In genomic region chr4:143482753-143483362, GRCh38 we compare ENCODE assay signal across 8 cellular contexts. TPM values are rescaled to one million over a fixed set of nuclear protein-coding genes. Genes with fewer than 3 reads are reported as not detected.
DNase-seq lines count a peak whose midpoint lies in the region; ATAC-seq and TF ChIP-seq lines count a peak whose summit lies in the region.

No MANE protein-coding gene starts in this region.

- no peak overlapping the region for H3K9ac ChIP-seq in fibroblast of lung (ENCODE audit: insufficient read depth, low read length)

- no peaks in the 10 kb centered on the region for H3K4me1 ChIP-seq in fibroblast of lung (ENCODE audit: control insufficient read depth, extremely low read depth, insufficient read depth, low read length)
- H3K4me1 ChIP-seq in CD8-positive, alpha-beta memory T cell (ENCODE audit: insufficient read depth, low read length) = no peaks in the 10 kb centered on the region

- H3K4me3 ChIP-seq in fibroblast of lung (replicated peaks in 1 of 4; ENCODE audit: control extremely low read depth in 1 of 4, insufficient read depth in 1 of 4, low read depth in 3 of 4, low read length in 4 of 4) = no peak overlapping the region
- no peak overlapping the region for H3K4me3 ChIP-seq in CD8-positive, alpha-beta memory T cell (ENCODE audit: low read length)

- H3K4me3 Mint-ChIP-seq in neural crest cell = no peak overlapping the region
- H3K4me3 Mint-ChIP-seq in CD8-positive, alpha-beta memory T cell = no peak overlapping the region

- no peaks in the 10 kb centered on the region for H4K20me1 ChIP-seq in fibroblast of lung (ENCODE audit: control insufficient read depth, extremely low read depth, insufficient read depth, low read length)

- no peaks in the 10 kb centered on the region for H3K36me3 ChIP-seq in fibroblast of lung (ENCODE audit: control insufficient read depth, insufficient read depth, low read length)
- H3K36me3 ChIP-seq in CD8-positive, alpha-beta memory T cell (ENCODE audit: insufficient read depth, low read length) = no peaks in the 10 kb centered on the region

- no peaks in the 10 kb centered on the region for H3K79me2 ChIP-seq in fibroblast of lung (ENCODE audit: control insufficient read depth, insufficient read depth, low read length)

- no peaks in the 10 kb centered on the region for H3K9me3 Mint-ChIP-seq in neural crest cell
- no peaks in the 10 kb centered on the region for H3K9me3 Mint-ChIP-seq in CD8-positive, alpha-beta memory T cell

- peaks cover 3% of the 10 kb centered on the region for H3K4me1 Mint-ChIP-seq in neural crest cell
- no peaks in the 10 kb centered on the region for H3K4me1 Mint-ChIP-seq in CD8-positive, alpha-beta memory T cell

- H3K27me3 ChIP-seq in fibroblast of lung (ENCODE audit: control insufficient read depth, insufficient read depth, low read length) = no peaks in the 10 kb centered on the region
- H3K27me3 ChIP-seq in CD8-positive, alpha-beta memory T cell (ENCODE audit: insufficient read depth, low read length, poor library complexity, severe bottlenecking) = no peaks in the 10 kb centered on the region

- no peak overlapping the region for H2AFZ ChIP-seq in fibroblast of lung (ENCODE audit: low read length)

- POLR2A ChIA-PET in CD8-positive, alpha-beta memory T cell (lab: Charles Lee) = no interaction called here

- H3K36me3 Mint-ChIP-seq in neural crest cell (ENCODE audit: low read depth) = no peaks in the 10 kb centered on the region
- H3K36me3 Mint-ChIP-seq in CD8-positive, alpha-beta memory T cell = no peaks in the 10 kb centered on the region

- no peaks in the 10 kb centered on the region for H3K9me3 ChIP-seq in fibroblast of lung (ENCODE audit: control insufficient read depth, insufficient read depth, low read depth, low read length)
- no peaks in the 10 kb centered on the region for H3K9me3 ChIP-seq in CD8-positive, alpha-beta memory T cell (ENCODE audit: low read length)

- DNase-seq in 8988T = peak; percentile 8
- peak; percentile 32 for DNase-seq in GM10266 (ENCODE audit: extremely low spot score)
- peak; percentile 74 for DNase-seq in RKO (ENCODE audit: low spot score)
- peak; percentile 47 to 80 for DNase-seq in fibroblast of lung (ENCODE audit: low read depth in 2 of 2)
- peak; percentile 10 for DNase-seq in neural crest cell (ENCODE audit: low read depth, low spot score)
- no peak for DNase-seq in T-helper 1 cell
- DNase-seq in CD8-positive, alpha-beta memory T cell = no peak

- CTCF ChIA-PET in CD8-positive, alpha-beta memory T cell (lab: Charles Lee) = no interaction called here

- H3K27me3 Mint-ChIP-seq in neural crest cell (ENCODE audit: low read depth) = no peaks in the 10 kb centered on the region
- peaks cover 5 to 43% of the 10 kb centered on the region in 2 donors for H3K27me3 Mint-ChIP-seq in CD8-positive, alpha-beta memory T cell

- no peak overlapping the region for H3K4me2 ChIP-seq in fibroblast of lung (ENCODE audit: extremely low read depth, insufficient read depth, low read length)

- H3K27ac ChIP-seq in fibroblast of lung (ENCODE audit: insufficient read depth, low read length) = no peak overlapping the region
- no peak overlapping the region for H3K27ac ChIP-seq in CD8-positive, alpha-beta memory T cell (ENCODE audit: low read depth, low read length)

- H3K27ac Mint-ChIP-seq in neural crest cell (ENCODE audit: unreplicated experiment) = no peak overlapping the region
- H3K27ac Mint-ChIP-seq in CD8-positive, alpha-beta memory T cell = no peak overlapping the region

- ATAC-seq in HG03135 (IDR thresholded peaks at IDR 0.05; ENCODE audit: unreplicated experiment) = peak; percentile 70

- TF ChIP-seq CTCF in GM10266 (IDR thresholded peaks at IDR 0.05; ENCODE audit: control insufficient read depth, insufficient read depth, low read depth, missing control alignments) (peak; percentile 60), fibroblast of lung (conservative IDR thresholded peaks at IDR 0.05 in 1 of 2, IDR thresholded peaks at IDR 0.05 in 1 of 2; ENCODE audit: low read depth in 1 of 2, low read length in 2 of 2) (peak; percentile 52 to 68), neural crest cell (conservative IDR thresholded peaks at IDR 0.05) (peak; percentile 76)

RNA-seq across cellular contexts. Expression of gene SMARCA5, which starts 30.6 kb away (rescaled TPM):
- total RNA-seq in fibroblast of lung = 49.6 and 53.3 TPM in 2 replicates
- polyA plus RNA-seq in fibroblast of lung = 21.8 and 22.9 TPM in 2 replicates
- 28.6 and 33.7 TPM in 2 replicates for polyA plus RNA-seq in fibroblast of lung (2012)
- 5.6 and 9.2 TPM in 2 replicates for polyA minus RNA-seq in fibroblast of lung (ENCODE audit: low replicate concordance)
- total RNA-seq in neural crest cell = 102 and 104 TPM in 2 replicates
- total RNA-seq in CD8-positive, alpha-beta memory T cell = 10 to 100 TPM; 63.4 to 64.5 TPM
- polyA plus RNA-seq in CD8-positive, alpha-beta memory T cell = 36.3 TPM

Comparison
In these comparisons a context has a peak if more than half of its experiments do, and no peak if none do; other contexts are left out.
1. DNase-seq: peak in 8988T (single experiment), GM10266 (single experiment), RKO (single experiment), fibroblast of lung (2 of 2) and neural crest cell (single experiment); none in T-helper 1 cell (0 of 5) and CD8-positive, alpha-beta memory T cell (0 of 5).
2. Peak in every context shown above with its lines, with median percentiles within 50 percentile points of each other: CTCF ChIP-seq.